In the genomic region with DNA sequence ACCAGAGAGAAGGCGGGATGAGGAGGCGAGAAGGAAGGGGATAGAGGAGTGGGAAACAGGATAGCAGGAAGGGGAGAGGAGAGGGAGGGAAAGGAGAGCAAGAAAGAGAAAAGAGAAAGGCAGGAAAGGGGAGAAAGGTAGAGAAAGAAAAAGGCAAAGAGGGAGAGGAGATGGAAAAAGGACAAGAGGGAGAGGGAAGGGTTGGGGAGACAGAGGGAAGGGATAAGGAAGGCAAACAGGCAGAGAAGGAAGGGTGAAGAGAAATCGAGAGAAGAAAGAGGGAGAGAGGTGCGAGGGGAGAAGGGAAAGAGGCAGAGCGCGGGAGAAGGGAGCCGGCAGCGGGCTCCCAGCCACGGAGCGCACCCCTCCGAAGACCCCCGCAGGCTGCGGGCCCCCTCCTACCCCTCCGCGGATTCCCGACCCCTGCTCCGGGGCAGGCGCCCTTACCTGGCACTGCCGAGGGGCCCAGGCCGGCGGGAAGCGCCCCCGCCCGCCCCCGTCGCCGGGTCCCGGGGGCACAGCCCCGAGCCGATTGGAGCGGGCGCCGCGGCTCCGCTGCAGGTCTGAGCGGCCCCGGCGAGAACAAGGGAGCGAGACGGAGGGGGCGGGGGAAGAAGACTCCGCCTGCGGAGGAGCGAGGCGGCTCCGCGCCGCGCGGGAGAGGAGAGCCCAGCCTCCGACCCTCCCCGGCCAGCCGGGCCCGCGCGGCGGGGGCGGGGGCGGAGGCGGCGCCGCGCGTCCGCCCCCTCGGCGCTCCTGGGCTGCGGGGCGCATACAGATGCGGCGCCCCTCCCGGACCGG, we compare ENCODE assay signal across 1 cellular context.
TF ChIP-seq lines count a peak whose summit lies in the region.

A gene with protein sequence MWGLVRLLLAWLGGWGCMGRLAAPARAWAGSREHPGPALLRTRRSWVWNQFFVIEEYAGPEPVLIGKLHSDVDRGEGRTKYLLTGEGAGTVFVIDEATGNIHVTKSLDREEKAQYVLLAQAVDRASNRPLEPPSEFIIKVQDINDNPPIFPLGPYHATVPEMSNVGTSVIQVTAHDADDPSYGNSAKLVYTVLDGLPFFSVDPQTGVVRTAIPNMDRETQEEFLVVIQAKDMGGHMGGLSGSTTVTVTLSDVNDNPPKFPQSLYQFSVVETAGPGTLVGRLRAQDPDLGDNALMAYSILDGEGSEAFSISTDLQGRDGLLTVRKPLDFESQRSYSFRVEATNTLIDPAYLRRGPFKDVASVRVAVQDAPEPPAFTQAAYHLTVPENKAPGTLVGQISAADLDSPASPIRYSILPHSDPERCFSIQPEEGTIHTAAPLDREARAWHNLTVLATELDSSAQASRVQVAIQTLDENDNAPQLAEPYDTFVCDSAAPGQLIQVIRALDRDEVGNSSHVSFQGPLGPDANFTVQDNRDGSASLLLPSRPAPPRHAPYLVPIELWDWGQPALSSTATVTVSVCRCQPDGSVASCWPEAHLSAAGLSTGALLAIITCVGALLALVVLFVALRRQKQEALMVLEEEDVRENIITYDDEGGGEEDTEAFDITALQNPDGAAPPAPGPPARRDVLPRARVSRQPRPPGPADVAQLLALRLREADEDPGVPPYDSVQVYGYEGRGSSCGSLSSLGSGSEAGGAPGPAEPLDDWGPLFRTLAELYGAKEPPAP (minus strand): TSS at position 565 of the 801 bp plus-strand sequence. CDS start 1,787 bp downstream, outside the sequence.

TF ChIP-seq in GM12878, 131 proteins besides CTCF, POLR2A, EP300 and RAD21:
- peak; percentile 14 to 19; a peak in 2 of 4 replicates for TF ChIP-seq IKZF2 (IDR thresholded peaks at IDR 0.05)
- TF ChIP-seq CBX5 (IDR thresholded peaks at IDR 0.05; ENCODE audit: low read depth) = no peak
- TF ChIP-seq SIX5 (IDR thresholded peaks at IDR 0.05; ENCODE audit: low read depth, low read length, severe bottlenecking) = no peak
- no peak for TF ChIP-seq HDAC6 (IDR thresholded peaks at IDR 0.05; ENCODE audit: unreplicated experiment)
- peak; percentile 54; the same call in 1 of the 2 replicates for TF ChIP-seq ZNF217 (IDR thresholded peaks at IDR 0.05)
- TF ChIP-seq FOXM1 (IDR thresholded peaks at IDR 0.05; ENCODE audit: low read depth, low read length) = no peak
- TF ChIP-seq TAF1 (IDR thresholded peaks at IDR 0.05; ENCODE audit: borderline replicate concordance, low read depth, low read length) = no peak
- peak; percentile 15; the same call in 1 of the 2 replicates for TF ChIP-seq NBN (IDR thresholded peaks at IDR 0.05)
- TF ChIP-seq BHLHE40 (IDR thresholded peaks at IDR 0.05; ENCODE audit: borderline replicate concordance in 1 of 2, low read depth in 2 of 2, low read length in 1 of 2) = 0 out of 4 replicates have a peak, but pooled peaks of 1 of the 2 experiments have one; percentile 33
- TF ChIP-seq EGR1 (IDR thresholded peaks at IDR 0.05; ENCODE audit: borderline replicate concordance in 1 of 2, low read depth in 2 of 2, low read length in 2 of 2) = peak in 1 of 2 experiments; percentile 85; a peak in 2 of 3 replicates
- TF ChIP-seq PAX8 (IDR thresholded peaks at IDR 0.05) = no peak
- TF ChIP-seq SPI1 (IDR thresholded peaks at IDR 0.05; ENCODE audit: borderline replicate concordance, insufficient read depth, low read depth, low read length) = no peak
- TF ChIP-seq, protein P1, sequence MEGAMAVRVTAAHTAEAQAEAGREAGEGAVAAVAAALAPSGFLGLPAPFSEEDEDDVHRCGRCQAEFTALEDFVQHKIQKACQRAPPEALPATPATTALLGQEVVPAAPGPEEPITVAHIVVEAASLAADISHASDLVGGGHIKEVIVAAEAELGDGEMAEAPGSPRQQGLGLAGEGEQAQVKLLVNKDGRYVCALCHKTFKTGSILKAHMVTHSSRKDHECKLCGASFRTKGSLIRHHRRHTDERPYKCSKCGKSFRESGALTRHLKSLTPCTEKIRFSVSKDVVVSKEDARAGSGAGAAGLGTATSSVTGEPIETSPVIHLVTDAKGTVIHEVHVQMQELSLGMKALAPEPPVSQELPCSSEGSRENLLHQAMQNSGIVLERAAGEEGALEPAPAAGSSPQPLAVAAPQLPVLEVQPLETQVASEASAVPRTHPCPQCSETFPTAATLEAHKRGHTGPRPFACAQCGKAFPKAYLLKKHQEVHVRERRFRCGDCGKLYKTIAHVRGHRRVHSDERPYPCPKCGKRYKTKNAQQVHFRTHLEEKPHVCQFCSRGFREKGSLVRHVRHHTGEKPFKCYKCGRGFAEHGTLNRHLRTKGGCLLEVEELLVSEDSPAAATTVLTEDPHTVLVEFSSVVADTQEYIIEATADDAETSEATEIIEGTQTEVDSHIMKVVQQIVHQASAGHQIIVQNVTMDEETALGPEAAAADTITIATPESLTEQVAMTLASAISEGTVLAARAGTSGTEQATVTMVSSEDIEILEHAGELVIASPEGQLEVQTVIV (IDR thresholded peaks at IDR 0.05; ENCODE audit: borderline replicate concordance, partially characterized antibody) = peak; percentile 67
- TF ChIP-seq BACH1 (IDR thresholded peaks at IDR 0.05; ENCODE audit: borderline replicate concordance) = 0 out of 2 replicates have a peak, but pooled peaks have one; percentile 25
- 0 out of 2 replicates have a peak, but pooled peaks have one; percentile 6 for TF ChIP-seq DPF2 (IDR thresholded peaks at IDR 0.05)
- TF ChIP-seq, protein P2, sequence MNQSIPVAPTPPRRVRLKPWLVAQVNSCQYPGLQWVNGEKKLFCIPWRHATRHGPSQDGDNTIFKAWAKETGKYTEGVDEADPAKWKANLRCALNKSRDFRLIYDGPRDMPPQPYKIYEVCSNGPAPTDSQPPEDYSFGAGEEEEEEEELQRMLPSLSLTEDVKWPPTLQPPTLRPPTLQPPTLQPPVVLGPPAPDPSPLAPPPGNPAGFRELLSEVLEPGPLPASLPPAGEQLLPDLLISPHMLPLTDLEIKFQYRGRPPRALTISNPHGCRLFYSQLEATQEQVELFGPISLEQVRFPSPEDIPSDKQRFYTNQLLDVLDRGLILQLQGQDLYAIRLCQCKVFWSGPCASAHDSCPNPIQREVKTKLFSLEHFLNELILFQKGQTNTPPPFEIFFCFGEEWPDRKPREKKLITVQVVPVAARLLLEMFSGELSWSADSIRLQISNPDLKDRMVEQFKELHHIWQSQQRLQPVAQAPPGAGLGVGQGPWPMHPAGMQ (IDR thresholded peaks at IDR 0.05; ENCODE audit: borderline replicate concordance) = peak; percentile 63; the same call in 1 of the 2 replicates
- TF ChIP-seq RELA (IDR thresholded peaks at IDR 0.05; ENCODE audit: borderline replicate concordance, partially characterized antibody) = no peak
- 0 out of 2 replicates have a peak, but pooled peaks have one; percentile 62 for TF ChIP-seq YBX1 (IDR thresholded peaks at IDR 0.05)
- TF ChIP-seq HDGF (IDR thresholded peaks at IDR 0.05) = peak; percentile 47; the same call in 1 of the 2 replicates
- TF ChIP-seq, protein P3, sequence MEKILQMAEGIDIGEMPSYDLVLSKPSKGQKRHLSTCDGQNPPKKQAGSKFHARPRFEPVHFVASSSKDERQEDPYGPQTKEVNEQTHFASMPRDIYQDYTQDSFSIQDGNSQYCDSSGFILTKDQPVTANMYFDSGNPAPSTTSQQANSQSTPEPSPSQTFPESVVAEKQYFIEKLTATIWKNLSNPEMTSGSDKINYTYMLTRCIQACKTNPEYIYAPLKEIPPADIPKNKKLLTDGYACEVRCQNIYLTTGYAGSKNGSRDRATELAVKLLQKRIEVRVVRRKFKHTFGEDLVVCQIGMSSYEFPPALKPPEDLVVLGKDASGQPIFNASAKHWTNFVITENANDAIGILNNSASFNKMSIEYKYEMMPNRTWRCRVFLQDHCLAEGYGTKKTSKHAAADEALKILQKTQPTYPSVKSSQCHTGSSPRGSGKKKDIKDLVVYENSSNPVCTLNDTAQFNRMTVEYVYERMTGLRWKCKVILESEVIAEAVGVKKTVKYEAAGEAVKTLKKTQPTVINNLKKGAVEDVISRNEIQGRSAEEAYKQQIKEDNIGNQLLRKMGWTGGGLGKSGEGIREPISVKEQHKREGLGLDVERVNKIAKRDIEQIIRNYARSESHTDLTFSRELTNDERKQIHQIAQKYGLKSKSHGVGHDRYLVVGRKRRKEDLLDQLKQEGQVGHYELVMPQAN (conservative IDR thresholded peaks at IDR 0.05) = 0 out of 2 replicates have a peak, but pooled peaks have one; percentile 35
TF ChIP-seq in GM12878: peak in this region for 12.
